Comparison of ENCODE assay signal across 18 cellular contexts in the genomic region with DNA sequence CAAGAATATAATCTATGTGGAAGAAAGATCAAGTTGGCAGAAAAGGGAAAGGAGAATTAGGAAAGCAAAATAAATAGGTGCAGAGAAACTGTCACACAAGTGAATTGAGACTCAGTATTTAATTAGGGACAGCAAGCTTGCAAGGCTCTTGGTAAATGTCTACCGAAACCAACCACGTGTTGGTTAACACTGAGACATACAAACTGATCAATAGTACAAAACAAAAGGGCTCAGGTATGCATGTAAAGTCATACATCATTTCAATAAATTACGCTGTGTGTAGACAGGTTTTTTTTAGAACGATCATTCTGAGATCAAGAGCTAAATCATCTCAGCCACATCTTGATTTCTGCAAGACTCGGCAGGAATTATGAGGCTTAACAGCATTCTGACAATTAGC.
DNase-seq lines count a peak whose midpoint lies in the region; ATAC-seq and TF ChIP-seq lines count a peak whose summit lies in the region.
"Had no signal": no experiment of that assay in that cellular context is flagged by ENCODE, and none has a peak within 500 bp of the region (broad histone marks: within the 10 kb centered on the region; RNA-seq: fewer than 3 reads in every experiment).

No MANE protein-coding gene starts in this region.

- H3K27ac Mint-ChIP-seq in IgD-negative memory B cell (peak overlapping the region; percentile 86 to 89 (median 88)), progenitor cell of endocrine pancreas (no peak overlapping the region)
- H3K27ac Mint-ChIP-seq in naive thymus-derived CD4-positive, alpha-beta T cell: peak overlapping the region in 4 of 9 donors; percentile 83 to 94 (median 91)

- peak; percentile 46 for ATAC-seq in GM18498 (IDR thresholded peaks at IDR 0.05; ENCODE audit: unreplicated experiment)
- no peak for ATAC-seq in naive thymus-derived CD4-positive, alpha-beta T cell
- ATAC-seq in GM18861 (IDR thresholded peaks at IDR 0.05; ENCODE audit: unreplicated experiment): no peak
- ATAC-seq: body of pancreas, left lung had no signal

- CTCF ChIA-PET in naive thymus-derived CD4-positive, alpha-beta T cell (lab: Charles Lee): interaction anchor here (1.3 kb wide), 1 partner anchor 178 kb away, joined by 3 read pairs; no protein-coding TSS in a partner anchor

- POLR2A ChIA-PET in naive thymus-derived CD4-positive, alpha-beta T cell (lab: Charles Lee): interaction anchor here (0.7 to 1.2 kb wide), 3 partner anchors 18 to 613 kb away, joined by 3 to 4 read pairs (median 3); no protein-coding TSS in a partner anchor

- H3K27me3 Mint-ChIP-seq in IgD-negative memory B cell (no peaks in the 10 kb centered on the region), progenitor cell of endocrine pancreas (peaks cover 27% of the 10 kb centered on the region)
- H3K27me3 Mint-ChIP-seq in naive thymus-derived CD4-positive, alpha-beta T cell: peaks cover 0 to 11% (median 8%) of the 10 kb centered on the region in 5 donors

- intact Hi-C loops in naive thymus-derived CD4-positive, alpha-beta T cell (cut with micrococcal nuclease): loop anchor here in 1 of 2 donors (2.0 kb wide), 1 partner anchor 226 kb away; no protein-coding TSS in a partner anchor

- H3K4me1 ChIP-seq in naive thymus-derived CD4-positive, alpha-beta T cell (ENCODE audit: control insufficient read depth in 2 of 2, insufficient read depth in 2 of 2, low read length in 2 of 2): no peaks in the 10 kb centered on the region

- H3K4me1 Mint-ChIP-seq in IgD-negative memory B cell: peaks cover 67 to 80% (median 70%) of the 10 kb centered on the region in 3 donors
- peaks cover 8 to 33% (median 28%) of the 10 kb centered on the region in 7 donors for H3K4me1 Mint-ChIP-seq in naive thymus-derived CD4-positive, alpha-beta T cell
- H3K4me1 Mint-ChIP-seq in progenitor cell of endocrine pancreas (ENCODE audit: low read depth): peaks cover 3% of the 10 kb centered on the region

- no peak for TF ChIP-seq CTCF in progenitor cell of endocrine pancreas (IDR thresholded peaks at IDR 0.05; ENCODE audit: unreplicated experiment)

- no peak overlapping the region for H3K4me3 ChIP-seq in naive thymus-derived CD4-positive, alpha-beta T cell (ENCODE audit: low read length)
- H3K4me3 ChIP-seq: body of pancreas, left lung had no signal

- DNase-seq in DMS79 treated with DMSO at 0.1 percent for 48 hours (lab: John Stamatoyannopoulos, UW) (peak; percentile 32), DMS79 (lab: John Stamatoyannopoulos, UW) (no peak), EL (no peak), progenitor cell of endocrine pancreas (ENCODE audit: low spot score, unreplicated experiment) (no peak)
- no peak for DNase-seq in naive thymus-derived CD4-positive, alpha-beta T cell
- DNase-seq: activated CD4-positive, alpha-beta memory T cell treated with anti-CD3 and anti-CD28 coated beads, Interleukin-2, amount 10 ng/mL, durations not matched to agents 7 days and 5 days; activated gamma-delta T cell; body of pancreas; left lung; NCI-H2081 treated with DMSO at 0.1 percent for 48 hours; SHP77; stimulated activated CD8-positive, alpha-beta memory T cell treated with anti-CD3 and anti-CD28 coated beads, Interleukin-4, amount 100 ng/mL, for 48 hours; trophoblast cell had no signal

- no peaks in the 10 kb centered on the region for H3K27me3 ChIP-seq in naive thymus-derived CD4-positive, alpha-beta T cell (ENCODE audit: control insufficient read depth in 2 of 2, insufficient read depth in 2 of 2, low read length in 2 of 2)
- H3K27me3 ChIP-seq: body of pancreas, left lung had no signal

- peak overlapping the region; percentile 15 to 92 (median 64) for H3K4me3 Mint-ChIP-seq in IgD-negative memory B cell
- H3K4me3 Mint-ChIP-seq in naive thymus-derived CD4-positive, alpha-beta T cell: peak overlapping the region in 8 of 10 donors; percentile 1 to 88 (median 50)
- no peak overlapping the region for H3K4me3 Mint-ChIP-seq in progenitor cell of endocrine pancreas (ENCODE audit: low read depth)
- H3K4me3 Mint-ChIP-seq: nephron had no signal

- H3K9me3 Mint-ChIP-seq in IgD-negative memory B cell: no peaks in the 10 kb centered on the region
- peaks cover 0 to 7% (median 0%) of the 10 kb centered on the region in 11 donors for H3K9me3 Mint-ChIP-seq in naive thymus-derived CD4-positive, alpha-beta T cell
- no peaks in the 10 kb centered on the region for H3K9me3 Mint-ChIP-seq in progenitor cell of endocrine pancreas (ENCODE audit: low read depth)
- H3K9me3 Mint-ChIP-seq: activated CD4-positive, alpha-beta memory T cell treated with anti-CD3 and anti-CD28 coated beads, Interleukin-2, amount 10 ng/mL, durations not matched to agents 7 days and 5 days; nephron had no signal

- H3K36me3 Mint-ChIP-seq in IgD-negative memory B cell (peaks cover 2% of the 10 kb centered on the region), progenitor cell of endocrine pancreas (ENCODE audit: insufficient read depth) (no peaks in the 10 kb centered on the region)
- peaks cover 0 to 2% (median 0%) of the 10 kb centered on the region in 5 donors for H3K36me3 Mint-ChIP-seq in naive thymus-derived CD4-positive, alpha-beta T cell

- H3K36me3 ChIP-seq in naive thymus-derived CD4-positive, alpha-beta T cell (ENCODE audit: control insufficient read depth in 2 of 3, insufficient read depth in 3 of 3, low read length in 3 of 3): no peaks in the 10 kb centered on the region
- H3K36me3 ChIP-seq: left lung had no signal

- no peak overlapping the region for H3K27ac ChIP-seq in naive thymus-derived CD4-positive, alpha-beta T cell (ENCODE audit: low read depth, low read length)
- H3K27ac ChIP-seq: 22Rv1 had no signal

- no peaks in the 10 kb centered on the region for H3K9me3 ChIP-seq in naive thymus-derived CD4-positive, alpha-beta T cell (ENCODE audit: control insufficient read depth in 2 of 3, low read length in 3 of 3)
- H3K9me3 ChIP-seq: body of pancreas, left lung had no signal
